In the genomic region with DNA sequence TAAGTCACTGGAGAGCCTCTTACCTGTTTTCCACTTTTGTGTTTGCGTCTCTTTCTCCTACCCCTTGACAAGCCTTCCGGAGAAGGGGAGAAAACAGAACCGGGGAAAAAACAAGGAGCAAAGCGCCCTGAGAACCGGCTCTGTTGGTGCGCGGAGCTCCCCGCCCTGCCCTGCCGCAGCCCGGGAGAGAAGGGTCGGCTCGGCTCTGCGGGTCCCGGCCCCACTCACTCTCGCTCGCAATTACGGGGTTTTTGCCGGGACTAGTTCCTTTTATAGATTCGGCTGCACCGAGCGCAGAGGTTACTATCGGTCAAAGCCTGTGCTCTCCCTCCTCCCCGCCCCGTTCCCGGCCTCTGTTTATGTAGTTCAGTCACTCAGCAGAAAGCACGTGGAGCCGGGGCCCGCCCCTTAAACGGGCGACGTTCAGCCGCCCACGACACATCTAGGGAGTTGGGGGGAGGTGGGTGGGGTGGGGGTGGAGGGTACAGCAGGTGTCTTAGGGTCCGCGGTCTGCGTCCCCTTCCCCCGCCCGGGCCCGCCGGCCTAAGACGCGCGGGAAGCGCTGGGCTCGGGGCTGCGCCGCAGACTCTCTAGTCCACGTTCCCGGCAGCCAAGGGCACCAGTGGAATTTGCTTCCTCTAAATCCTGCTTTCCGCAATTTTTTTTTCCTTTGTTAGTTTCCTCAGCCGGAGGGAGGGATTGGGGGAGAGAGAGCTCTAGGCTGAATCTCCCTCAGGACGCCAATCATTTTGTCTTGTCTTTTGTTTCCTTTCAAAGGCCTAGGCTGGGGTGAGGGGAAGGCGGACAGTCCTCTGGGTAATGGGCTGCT, we compare ENCODE assay signal across 8 cellular contexts. TPM values are rescaled to one million over a fixed set of nuclear protein-coding genes. Genes with fewer than 3 reads are reported as not detected.
DNase-seq lines count a peak whose midpoint lies in the region; ATAC-seq and TF ChIP-seq lines count a peak whose summit lies in the region.

A gene with protein sequence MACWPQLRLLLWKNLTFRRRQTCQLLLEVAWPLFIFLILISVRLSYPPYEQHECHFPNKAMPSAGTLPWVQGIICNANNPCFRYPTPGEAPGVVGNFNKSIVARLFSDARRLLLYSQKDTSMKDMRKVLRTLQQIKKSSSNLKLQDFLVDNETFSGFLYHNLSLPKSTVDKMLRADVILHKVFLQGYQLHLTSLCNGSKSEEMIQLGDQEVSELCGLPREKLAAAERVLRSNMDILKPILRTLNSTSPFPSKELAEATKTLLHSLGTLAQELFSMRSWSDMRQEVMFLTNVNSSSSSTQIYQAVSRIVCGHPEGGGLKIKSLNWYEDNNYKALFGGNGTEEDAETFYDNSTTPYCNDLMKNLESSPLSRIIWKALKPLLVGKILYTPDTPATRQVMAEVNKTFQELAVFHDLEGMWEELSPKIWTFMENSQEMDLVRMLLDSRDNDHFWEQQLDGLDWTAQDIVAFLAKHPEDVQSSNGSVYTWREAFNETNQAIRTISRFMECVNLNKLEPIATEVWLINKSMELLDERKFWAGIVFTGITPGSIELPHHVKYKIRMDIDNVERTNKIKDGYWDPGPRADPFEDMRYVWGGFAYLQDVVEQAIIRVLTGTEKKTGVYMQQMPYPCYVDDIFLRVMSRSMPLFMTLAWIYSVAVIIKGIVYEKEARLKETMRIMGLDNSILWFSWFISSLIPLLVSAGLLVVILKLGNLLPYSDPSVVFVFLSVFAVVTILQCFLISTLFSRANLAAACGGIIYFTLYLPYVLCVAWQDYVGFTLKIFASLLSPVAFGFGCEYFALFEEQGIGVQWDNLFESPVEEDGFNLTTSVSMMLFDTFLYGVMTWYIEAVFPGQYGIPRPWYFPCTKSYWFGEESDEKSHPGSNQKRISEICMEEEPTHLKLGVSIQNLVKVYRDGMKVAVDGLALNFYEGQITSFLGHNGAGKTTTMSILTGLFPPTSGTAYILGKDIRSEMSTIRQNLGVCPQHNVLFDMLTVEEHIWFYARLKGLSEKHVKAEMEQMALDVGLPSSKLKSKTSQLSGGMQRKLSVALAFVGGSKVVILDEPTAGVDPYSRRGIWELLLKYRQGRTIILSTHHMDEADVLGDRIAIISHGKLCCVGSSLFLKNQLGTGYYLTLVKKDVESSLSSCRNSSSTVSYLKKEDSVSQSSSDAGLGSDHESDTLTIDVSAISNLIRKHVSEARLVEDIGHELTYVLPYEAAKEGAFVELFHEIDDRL (N-terminal part only) (minus strand): TSS at position 244 of the 829 bp plus-strand sequence. CDS start 24,476 bp downstream, outside the sequence.

- H3K9me3 Mint-ChIP-seq in type B pancreatic cell, result no peaks in the 10 kb centered on the region

- TF ChIP-seq CTCF in KMS-11 (conservative IDR thresholded peaks at IDR 0.05; ENCODE audit: low read depth, low read length) (no peak), type B pancreatic cell (conservative IDR thresholded peaks at IDR 0.05) (no peak)

- intact Hi-C loops in left cardiac atrium (cut with DNase I), result loop anchor here (2.0 to 10.0 kb wide), 4 partner anchors 41 to 487 kb away; no protein-coding TSS in a partner anchor

- H3K79me2 ChIP-seq in KMS-11 (ENCODE audit: insufficient read depth, low read depth), result peaks cover 37% of the 10 kb centered on the region

- H3K4me1 ChIP-seq in KMS-11 (ENCODE audit: low read depth, poor library complexity, severe bottlenecking), result peaks cover 36% of the 10 kb centered on the region

- no peaks in the 10 kb centered on the region for H4K20me1 ChIP-seq in KMS-11 (ENCODE audit: insufficient read depth)

- peak; percentile 15 for DNase-seq in NCI-H2196 (lab: John Stamatoyannopoulos, UW; ENCODE audit: unreplicated experiment)
- no peak for DNase-seq in NCI-H2196 treated with DMSO at 0.1 percent for 48 hours (lab: John Stamatoyannopoulos, UW; ENCODE audit: unreplicated experiment)
- DNase-seq in T-helper 2 cell, result peak; percentile 19 to 72 (median 51)
- peak in 55 of 56 donors; percentile 29 to 94 (median 81) for DNase-seq in amygdala (lab: John Stamatoyannopoulos, UW)
- peak; percentile 93 for DNase-seq in left cardiac atrium
- peak; percentile 81 for DNase-seq in pons (ENCODE audit: low spot score)
- peak; percentile 82 for DNase-seq in type B pancreatic cell (ENCODE audit: extremely low spot score, unreplicated experiment)

- ATAC-seq in left cardiac atrium, result peak; percentile 87 to 89

- H3K4me1 Mint-ChIP-seq in type B pancreatic cell (ENCODE audit: unreplicated experiment), result peaks cover 10% of the 10 kb centered on the region

- H3K4me3 Mint-ChIP-seq in type B pancreatic cell, result peak within 1 kb of the TSS; percentile 97

- peak within 1 kb of the TSS; percentile 80 for H3K27ac ChIP-seq in KMS-11

- no peaks in the 10 kb centered on the region for H3K36me3 ChIP-seq in KMS-11 (ENCODE audit: insufficient read depth)

- peak within 1 kb of the TSS; percentile 89 for H3K27ac Mint-ChIP-seq in type B pancreatic cell

- peak within 1 kb of the TSS; percentile 87 for H2AFZ ChIP-seq in KMS-11 (ENCODE audit: low read depth)

- H3K4me2 ChIP-seq in KMS-11, result peak within 1 kb of the TSS; percentile 92

- H3K4me3 ChIP-seq in KMS-11 (IDR thresholded peaks at IDR 0.05; ENCODE audit: insufficient read depth, low read depth, low read length), result no peak within 1 kb of the TSS

- no peaks in the 10 kb centered on the region for H3K36me3 Mint-ChIP-seq in type B pancreatic cell

- peaks cover 3% of the 10 kb centered on the region for H3K27me3 Mint-ChIP-seq in type B pancreatic cell

- H3K27me3 ChIP-seq in KMS-11 (ENCODE audit: insufficient read depth, low read depth), result no peaks in the 10 kb centered on the region

- peak within 1 kb of the TSS; percentile 83 for H3K9ac ChIP-seq in KMS-11

RNA-seq across cellular contexts. Expression of the gene that starts here (rescaled TPM):
- 10 to 100 TPM in 1 of 2 donors, 1 to 10 TPM in 1; 8.3 to 19.8 TPM for total RNA-seq in left cardiac atrium
- total RNA-seq in type B pancreatic cell (ENCODE audit: low replicate concordance), result 16.2 and 20.8 TPM in 2 replicates
